Comparison of ENCODE assay signal across 29 cellular contexts in the genomic region with DNA sequence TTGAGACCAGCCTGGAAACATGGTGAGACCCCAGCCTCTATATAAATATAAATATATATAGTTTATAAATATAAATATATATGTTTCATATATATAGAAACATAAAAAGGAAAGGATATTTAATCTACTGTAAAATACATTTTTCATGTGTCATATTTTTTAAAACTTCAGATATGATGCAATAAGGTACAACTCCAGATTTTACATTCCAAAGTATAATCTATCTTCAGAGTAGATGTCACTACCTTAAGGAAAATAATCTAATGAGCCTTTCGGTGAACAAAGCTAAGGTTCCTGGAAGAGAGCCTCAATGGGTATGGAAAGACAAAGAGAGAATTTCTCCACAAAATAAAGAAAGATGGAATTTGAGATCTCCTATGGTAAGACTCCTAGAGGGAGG. TPM values are rescaled to one million over a fixed set of nuclear protein-coding genes. Genes with fewer than 3 reads are reported as not detected.
"Had no signal": no experiment of that assay in that cellular context is flagged by ENCODE, and none has a peak within 500 bp of the region (broad histone marks: within the 10 kb centered on the region; RNA-seq: fewer than 3 reads in every experiment).

No MANE protein-coding gene starts in this region.

- ATAC-seq: stimulated activated effector memory CD8-positive, alpha-beta T cell treated with anti-CD3 and anti-CD28 coated beads, Interleukin-12 subunit alpha, Interleukin-12 subunit beta, amount 100 ng/mL, for 72 hours; stimulated activated memory B cell treated with anti-CD40 and anti-IgM and Interleukin-4, amounts not matched to agents 10 μg/mL and 1 μg/mL and 100 μg/mL, for 72 hours; stimulated activated naive B cell treated with anti-CD40 and anti-IgM and Interleukin-4, amounts not matched to agents 10 μg/mL and 1 μg/mL and 100 μg/mL, for 72 hours; stimulated activated naive CD8-positive, alpha-beta T cell treated with anti-CD3 and anti-CD28 coated beads, Interleukin-15, amount 100 ng/mL, for 72 hours; stimulated activated naive CD8-positive, alpha-beta T cell treated with anti-CD3 and anti-CD28 coated beads, Interleukin-15, Interleukin-2, amounts not matched to agents 100 U/mL and 50 U/mL, for 24 hours; upper lobe of right lung had no signal

- DNase-seq: stimulated activated CD4-positive, alpha-beta T cell treated with anti-CD3 and anti-CD28 coated beads, Interleukin-2, amount 100 ng/mL, for 48 hours; stimulated activated CD4-positive, alpha-beta T cell treated with anti-CD3 and anti-CD28 coated beads, Interleukin-4, amount 100 ng/mL, for 1 hour; stimulated activated CD4-positive, alpha-beta T cell treated with anti-CD3 and anti-CD28 coated beads, Interleukin-4, amount 100 ng/mL, for 24 hours; stimulated activated CD4-positive, alpha-beta T cell treated with anti-CD3 and anti-CD28 coated beads, Interleukin-4, amount 100 ng/mL, for 4 hours; stimulated activated CD8-positive, alpha-beta memory T cell treated with anti-CD3 and anti-CD28 coated beads, Interleukin-4, amount 100 ng/mL, for 48 hours; stimulated activated naive B cell treated with anti-CD40 and anti-IgM and Interleukin-4, amounts not matched to agents 10 μg/mL and 1 μg/mL and 100 μg/mL, for 72 hours; stimulated activated naive CD4-positive, alpha-beta T cell; stimulated activated naive CD4-positive, alpha-beta T cell treated with Interleukin-2 at 50 U/mL for 16 hours; stimulated activated naive CD8-positive, alpha-beta T cell treated with anti-CD3 and anti-CD28 coated beads, Interleukin-15, amount 100 ng/mL, for 72 hours; stimulated activated naive CD8-positive, alpha-beta T cell treated with anti-CD3 and anti-CD28 coated beads, Interleukin-15, Interleukin-2, amounts not matched to agents 100 U/mL and 50 U/mL, for 24 hours; stomach; substantia nigra; testis; thyroid gland; tibial artery; transverse colon; trophoblast cell; upper lobe of left lung; upper lobe of right lung; uterus had no signal

- H3K27me3 ChIP-seq: stomach, suprapubic skin, testis, thyroid gland, tibial artery, tibial nerve, transverse colon, upper lobe of left lung, upper lobe of right lung, uterus, vagina had no signal

- H3K4me3 ChIP-seq: stomach, suprapubic skin, testis, thoracic aorta, thyroid gland, tibial artery, tibial nerve, transverse colon, upper lobe of left lung, upper lobe of right lung, uterus, vagina had no signal

- H3K36me3 ChIP-seq: stomach, suprapubic skin, thoracic aorta, thyroid gland, tibial artery, transverse colon, upper lobe of left lung, upper lobe of right lung, uterus, vagina had no signal

- H3K27ac ChIP-seq: stomach, suprapubic skin, testis, thoracic aorta, thyroid gland, tibial artery, tibial nerve, transverse colon, upper lobe of left lung, upper lobe of right lung, uterus, vagina had no signal

- H3K9me3 ChIP-seq: testis, thyroid gland, upper lobe of right lung, uterus, vagina had no signal

- FAIRE-seq: urothelium cell line had no signal

- H3K4me1 ChIP-seq: stomach, suprapubic skin, testis, thyroid gland, tibial artery, tibial nerve, transverse colon, upper lobe of left lung, upper lobe of right lung, uterus, vagina had no signal

RNA-seq across cellular contexts. Expression of a gene that starts 16.9 kb away (rescaled TPM):
- total RNA-seq: stomach, ureter, urinary bladder had no signal
